Comparison of ENCODE assay signal across 12 cellular contexts in the genomic region with DNA sequence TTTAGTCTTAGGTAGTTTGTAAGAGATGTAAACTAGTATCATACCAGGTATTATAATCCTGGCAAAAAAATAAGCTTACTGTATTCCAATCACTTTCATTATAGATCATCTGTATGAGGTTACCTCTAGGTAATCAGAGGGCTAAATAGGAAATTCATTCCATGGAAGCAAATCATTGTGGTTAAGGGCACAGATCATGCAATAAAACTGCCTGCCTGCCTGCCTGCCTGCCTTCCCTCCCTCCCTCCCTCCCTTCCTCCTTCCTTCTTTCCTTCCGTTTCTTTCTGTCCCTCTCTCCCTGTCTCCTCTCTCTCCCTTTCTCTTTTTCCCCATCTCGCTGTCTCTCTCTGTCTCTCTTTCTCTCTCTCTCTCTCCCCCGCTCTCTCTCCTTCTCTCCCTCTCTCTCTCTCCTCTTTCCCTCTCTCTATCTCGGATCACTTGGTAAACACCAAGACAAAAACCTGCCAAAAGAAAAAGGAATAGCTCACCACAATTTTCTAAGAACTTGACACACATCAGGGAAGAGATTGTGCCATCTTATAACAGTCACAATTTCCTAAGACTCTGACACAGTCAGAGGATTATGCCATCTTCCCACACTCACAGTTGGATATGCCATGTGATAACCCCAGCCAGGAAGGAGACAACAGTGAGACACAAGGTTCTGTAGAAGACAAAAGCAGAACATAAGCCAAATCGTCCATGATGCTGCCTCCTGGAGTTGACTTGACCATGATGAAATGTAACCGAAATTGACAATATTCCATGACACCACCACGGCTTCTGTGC. TPM values are rescaled to one million over a fixed set of nuclear protein-coding genes. Genes with fewer than 3 reads are reported as not detected.
DNase-seq lines count a peak whose midpoint lies in the region; ATAC-seq and TF ChIP-seq lines count a peak whose summit lies in the region.
"Had no signal": no experiment of that assay in that cellular context is flagged by ENCODE, and none has a peak within 500 bp of the region (broad histone marks: within the 10 kb centered on the region; RNA-seq: fewer than 3 reads in every experiment).

No MANE protein-coding gene starts in this region.

- no peak overlapping the region for H3K27ac ChIP-seq in naive thymus-derived CD4-positive, alpha-beta T cell (ENCODE audit: low read depth, low read length)
- H3K27ac ChIP-seq in endodermal cell (ENCODE audit: low read depth, low read length) = no peak overlapping the region

- H3K27me3 Mint-ChIP-seq in naive thymus-derived CD4-positive, alpha-beta T cell = peaks cover 0 to 20% (median 5%) of the 10 kb centered on the region in 5 donors
- no peaks in the 10 kb centered on the region for H3K27me3 Mint-ChIP-seq in endodermal cell (ENCODE audit: insufficient read depth)

- TF ChIP-seq CTCF in endodermal cell (conservative IDR thresholded peaks at IDR 0.05) = no peak
- no peak for TF ChIP-seq CTCF in GM10248 (IDR thresholded peaks at IDR 0.05; ENCODE audit: control extremely low read depth, extremely low read depth, low read depth, missing control alignments)

- DNase-seq in EH (ENCODE audit: low read depth) = peak; percentile 58
- DNase-seq in MV-4-11 (lab: John Stamatoyannopoulos, UW) = peak; percentile 98
- peak; percentile 8 for DNase-seq in astrocyte of the hippocampus (ENCODE audit: low read depth, low spot score)
- no peak for DNase-seq in naive thymus-derived CD4-positive, alpha-beta T cell
- no peak for DNase-seq in endodermal cell
- DNase-seq in GM10248 (ENCODE audit: extremely low spot score) = no peak
- DNase-seq: activated CD8-positive, alpha-beta memory T cell treated with anti-CD3 and anti-CD28 coated beads, Interleukin-2, amount 50 U/mL, for 48 hours; COR-L47; NCI-H446 had no signal

- CTCF ChIA-PET in naive thymus-derived CD4-positive, alpha-beta T cell (lab: Charles Lee) = interaction anchor here (0.6 kb wide), 1 partner anchor 163 kb away, joined by 3 read pairs; no protein-coding TSS in a partner anchor
- CTCF ChIA-PET in GM10248 (lab: Yijun Ruan, JAX) = no interaction called here

- no peak overlapping the region for H3K9ac ChIP-seq in endodermal cell (ENCODE audit: extremely low read depth, low read length, poor library complexity, severe bottlenecking)

- no peaks in the 10 kb centered on the region for H3K4me1 Mint-ChIP-seq in naive thymus-derived CD4-positive, alpha-beta T cell
- no peaks in the 10 kb centered on the region for H3K4me1 Mint-ChIP-seq in endodermal cell

- H3K36me3 Mint-ChIP-seq in naive thymus-derived CD4-positive, alpha-beta T cell = no peaks in the 10 kb centered on the region
- no peaks in the 10 kb centered on the region for H3K36me3 Mint-ChIP-seq in endodermal cell (ENCODE audit: low read depth)

- intact Hi-C loops in naive thymus-derived CD4-positive, alpha-beta T cell (cut with micrococcal nuclease) = no loop called here

- H3K36me3 ChIP-seq in naive thymus-derived CD4-positive, alpha-beta T cell (ENCODE audit: control insufficient read depth in 2 of 3, insufficient read depth in 3 of 3, low read length in 3 of 3) = no peaks in the 10 kb centered on the region
- H3K36me3 ChIP-seq in endodermal cell (ENCODE audit: control insufficient read depth, insufficient read depth, low read length) = no peaks in the 10 kb centered on the region

- no peaks in the 10 kb centered on the region for H3K9me3 ChIP-seq in naive thymus-derived CD4-positive, alpha-beta T cell (ENCODE audit: control insufficient read depth in 2 of 3, low read length in 3 of 3)
- peaks cover 14% of the 10 kb centered on the region for H3K9me3 ChIP-seq in endodermal cell (ENCODE audit: control insufficient read depth, low read length)

- H3K4me3 Mint-ChIP-seq in naive thymus-derived CD4-positive, alpha-beta T cell = no peak overlapping the region
- no peak overlapping the region for H3K4me3 Mint-ChIP-seq in endodermal cell

- no peaks in the 10 kb centered on the region for H3K9me3 Mint-ChIP-seq in naive thymus-derived CD4-positive, alpha-beta T cell
- H3K9me3 Mint-ChIP-seq in endodermal cell = peaks cover 15% of the 10 kb centered on the region

- no peaks in the 10 kb centered on the region for H3K4me1 ChIP-seq in naive thymus-derived CD4-positive, alpha-beta T cell (ENCODE audit: control insufficient read depth in 2 of 2, insufficient read depth in 2 of 2, low read length in 2 of 2)
- H3K4me1 ChIP-seq in endodermal cell (ENCODE audit: control insufficient read depth, insufficient read depth, low read length) = no peaks in the 10 kb centered on the region

- POLR2A ChIA-PET in naive thymus-derived CD4-positive, alpha-beta T cell (lab: Charles Lee) = no interaction called here
- POLR2A ChIA-PET in GM10248 (lab: Yijun Ruan, JAX) = no interaction called here

- H3K4me3 ChIP-seq in naive thymus-derived CD4-positive, alpha-beta T cell (ENCODE audit: low read length) = no peak overlapping the region
- no peak overlapping the region for H3K4me3 ChIP-seq in endodermal cell (ENCODE audit: low read length)

- ATAC-seq in naive thymus-derived CD4-positive, alpha-beta T cell = peak; percentile 87
- no peak for ATAC-seq in GM21737 (IDR thresholded peaks at IDR 0.05; ENCODE audit: unreplicated experiment)
- ATAC-seq in HG03039 (IDR thresholded peaks at IDR 0.05; ENCODE audit: unreplicated experiment) = no peak

- no peak overlapping the region for H3K27ac Mint-ChIP-seq in naive thymus-derived CD4-positive, alpha-beta T cell
- no peak overlapping the region for H3K27ac Mint-ChIP-seq in endodermal cell

- H3K27me3 ChIP-seq in naive thymus-derived CD4-positive, alpha-beta T cell (ENCODE audit: control insufficient read depth in 2 of 2, insufficient read depth in 2 of 2, low read length in 2 of 2) = no peaks in the 10 kb centered on the region
- H3K27me3 ChIP-seq in endodermal cell (ENCODE audit: control insufficient read depth, insufficient read depth, low read length, poor library complexity, severe bottlenecking) = no peaks in the 10 kb centered on the region

- 88% methylated on average over 5 to 7 of the region's 7 CpGs for WGBS in endodermal cell (ENCODE audit: insufficient coverage in 1 of 2, insufficient read length in 1 of 2), 2 experiments

RNA-seq across cellular contexts. Expression of gene CLEC9A, which starts 3.0 kb away (rescaled TPM):
- under 1 TPM in 2 of 5 experiments, not detected in 3; 0.29 to 0.64 TPM for total RNA-seq in naive thymus-derived CD4-positive, alpha-beta T cell
- not detected for polyA plus RNA-seq in naive thymus-derived CD4-positive, alpha-beta T cell
- not detected for total RNA-seq in endodermal cell
- not detected for polyA plus RNA-seq in endodermal cell (2013, experiment 1 of 2)
- not detected for polyA plus RNA-seq in endodermal cell (2013, experiment 2 of 2)
- total RNA-seq: T-helper 1 cell treated with Interleukin-12 subunit alpha and Interleukin-12 subunit beta and Interleukin-4 antibody, amounts not matched to agents 30 ng/mL and 1 ng/mL, for 36 hours had no signal

RNA-seq across cellular contexts. Expression of gene CLEC12B, which starts 17.1 kb away (rescaled TPM):
- total RNA-seq in naive thymus-derived CD4-positive, alpha-beta T cell = 1 to 10 TPM in 1 of 5 experiments, under 1 TPM in 2, not detected in 2; 0.42 to 7.4 (median 0.87) TPM
- not detected for polyA plus RNA-seq in naive thymus-derived CD4-positive, alpha-beta T cell
- total RNA-seq in endodermal cell = not detected
- not detected for polyA plus RNA-seq in endodermal cell (2013, experiment 1 of 2)
- polyA plus RNA-seq in endodermal cell (2013, experiment 2 of 2) = not detected

RNA-seq across cellular contexts. Expression of gene CLEC1B, which starts 28.6 kb away (rescaled TPM):
- total RNA-seq in naive thymus-derived CD4-positive, alpha-beta T cell = under 1 TPM in 1 of 5 experiments, not detected in 4; 0.91 TPM
- not detected for polyA plus RNA-seq in naive thymus-derived CD4-positive, alpha-beta T cell
- total RNA-seq in endodermal cell = not detected
- 0.25 TPM for polyA plus RNA-seq in endodermal cell (2013, experiment 1 of 2)
- not detected for polyA plus RNA-seq in endodermal cell (2013, experiment 2 of 2)
- total RNA-seq: T-helper 1 cell treated with Interleukin-12 subunit alpha and Interleukin-12 subunit beta and Interleukin-4 antibody, amounts not matched to agents 30 ng/mL and 1 ng/mL, for 36 hours had no signal

RNA-seq across cellular contexts. Expression of gene CLEC12A, which starts 56.3 kb away (rescaled TPM):
- 10 to 100 TPM in 1 of 5 experiments, 1 to 10 TPM in 2, not detected in 2; 3.2 to 47.8 (median 4.2) TPM for total RNA-seq in naive thymus-derived CD4-positive, alpha-beta T cell
- polyA plus RNA-seq in naive thymus-derived CD4-positive, alpha-beta T cell = under 1 TPM in 1 of 2 donors, not detected in 1; 0.31 TPM
- not detected for total RNA-seq in endodermal cell
- not detected for polyA plus RNA-seq in endodermal cell (2013, experiment 1 of 2)
- polyA plus RNA-seq in endodermal cell (2013, experiment 2 of 2) = not detected

Comparison
In these comparisons a context has a peak if more than half of its experiments do, and no peak if none do; other contexts are left out.
1. DNase-seq: peak in EH (single experiment), MV-4-11 (single experiment) and astrocyte of the hippocampus (single experiment); none in naive thymus-derived CD4-positive, alpha-beta T cell (0 of 9), endodermal cell (single experiment) and GM10248 (single experiment).